In the genomic region with DNA sequence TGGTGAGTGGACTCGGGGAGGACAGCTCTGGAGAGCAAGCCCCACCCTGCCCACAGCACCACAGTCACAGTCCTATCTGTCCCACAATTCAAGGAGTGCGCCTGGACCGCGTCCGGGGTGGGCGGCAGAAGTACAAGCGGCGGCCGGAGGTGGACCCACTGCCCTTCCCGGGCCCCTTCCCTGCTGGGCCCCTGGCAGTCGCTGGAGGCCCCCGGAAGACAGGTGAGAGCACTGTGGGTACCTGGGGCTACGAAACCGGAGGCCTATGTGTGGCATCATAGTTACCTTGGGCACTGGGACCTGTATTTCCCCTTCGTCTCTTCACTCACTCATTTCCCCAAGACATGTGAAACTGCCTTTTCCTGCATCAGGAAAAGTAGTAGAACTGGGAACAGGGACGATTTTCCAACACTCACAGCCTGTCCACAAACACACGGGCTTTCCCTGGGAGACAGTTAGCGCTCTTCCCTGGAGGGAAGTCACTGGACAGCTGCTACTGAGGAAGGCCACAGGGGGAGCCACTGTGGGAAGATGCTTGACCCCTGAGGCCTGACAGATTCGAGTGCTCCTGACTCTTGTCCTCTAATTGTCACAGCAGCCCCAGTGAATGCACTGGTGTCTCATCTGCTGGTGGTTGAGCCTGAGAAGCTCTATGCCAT, we compare ENCODE assay signal across 12 cellular contexts. TPM values are rescaled to one million over a fixed set of nuclear protein-coding genes. Genes with fewer than 3 reads are reported as not detected.
DNase-seq lines count a peak whose midpoint lies in the region; ATAC-seq, FAIRE-seq and TF ChIP-seq lines count a peak whose summit lies in the region.
"Had no signal": no experiment of that assay in that cellular context is flagged by ENCODE, and none has a peak within 500 bp of the region (broad histone marks: within the 10 kb centered on the region; RNA-seq: fewer than 3 reads in every experiment).

No MANE protein-coding gene starts in this region.

- H3K4me1 ChIP-seq in heart left ventricle (peaks cover 0 to 49% (median 32%) of the 10 kb centered on the region in 12 donors), keratinocyte (ENCODE audit: control insufficient read depth, extremely low read depth, insufficient read depth, low read length) (peaks cover 33% of the 10 kb centered on the region), upper lobe of right lung (peaks cover 16% of the 10 kb centered on the region)
- H3K4me1 ChIP-seq in CD8-positive, alpha-beta T cell (ENCODE audit: insufficient read depth, low read length), result peaks cover 6% of the 10 kb centered on the region

- H3K27me3 Mint-ChIP-seq in WTC11 (ENCODE audit: low read depth), result no peaks in the 10 kb centered on the region
- no peaks in the 10 kb centered on the region for H3K27me3 Mint-ChIP-seq in effector memory CD8-positive, alpha-beta T cell
- no peaks in the 10 kb centered on the region for H3K27me3 Mint-ChIP-seq in CD8-positive, alpha-beta T cell (ENCODE audit: low read depth)

- H3K4me1 Mint-ChIP-seq in WTC11, result peaks cover 15% of the 10 kb centered on the region
- H3K4me1 Mint-ChIP-seq in effector memory CD8-positive, alpha-beta T cell (ENCODE audit: low read depth in 2 of 2), result peaks cover 36% of the 10 kb centered on the region in 2 donors
- peaks cover 38% of the 10 kb centered on the region for H3K4me1 Mint-ChIP-seq in CD8-positive, alpha-beta T cell (ENCODE audit: low read depth)

- no peaks in the 10 kb centered on the region for H3K9me3 Mint-ChIP-seq in WTC11
- H3K9me3 Mint-ChIP-seq in effector memory CD8-positive, alpha-beta T cell, result no peaks in the 10 kb centered on the region
- no peaks in the 10 kb centered on the region for H3K9me3 Mint-ChIP-seq in CD8-positive, alpha-beta T cell

- TF ChIP-seq POLR2A in heart left ventricle (IDR thresholded peaks at IDR 0.05), result no peak

- H3K27ac Mint-ChIP-seq in WTC11, result peak overlapping the region; percentile 88
- no peak overlapping the region for H3K27ac Mint-ChIP-seq in effector memory CD8-positive, alpha-beta T cell
- no peak overlapping the region for H3K27ac Mint-ChIP-seq in CD8-positive, alpha-beta T cell

- POLR2A ChIA-PET in WTC11 (lab: Charles Lee), result interaction anchor here (0.5 kb wide), 1 partner anchor 631 kb away, joined by 3 read pairs; no protein-coding TSS in a partner anchor
- POLR2A ChIA-PET in CD8-positive, alpha-beta T cell (lab: Charles Lee), result no interaction called here

- H4K20me1 ChIP-seq in keratinocyte (ENCODE audit: control insufficient read depth, extremely low read depth, insufficient read depth, low read length), result peaks cover 3% of the 10 kb centered on the region

- H3K36me3 ChIP-seq in heart left ventricle (peaks cover 0 to 41% (median 25%) of the 10 kb centered on the region in 9 donors), keratinocyte (ENCODE audit: control insufficient read depth in 2 of 2, extremely low read depth in 1 of 2, insufficient read depth in 2 of 2, low read length in 2 of 2) (peaks cover 13 to 22% of the 10 kb centered on the region in 2 experiments), upper lobe of right lung (peaks cover 24% of the 10 kb centered on the region)
- H3K36me3 ChIP-seq in CD8-positive, alpha-beta T cell (ENCODE audit: insufficient read depth, low read length), result peaks cover 6% of the 10 kb centered on the region

- dilution Hi-C loops in keratinocyte (cut with MboI; ENCODE audit: extremely low pct_ligation_motif_present, low sequenced_read_pairs), result no loop called here

- FAIRE-seq in keratinocyte (lab: Jason Lieb, UNC), result no peak

- H3K4me3 ChIP-seq in heart left ventricle, result peak overlapping the region in 9 of 12 donors; percentile 7 to 53 (median 34)
- no peak overlapping the region for H3K4me3 ChIP-seq in keratinocyte (ENCODE audit: control insufficient read depth in 2 of 3, extremely low read depth in 1 of 3, insufficient read depth in 2 of 3, low read depth in 1 of 3, low read length in 3 of 3)
- H3K4me3 ChIP-seq in upper lobe of right lung, result no peak overlapping the region
- no peak overlapping the region for H3K4me3 ChIP-seq in CD8-positive, alpha-beta T cell (ENCODE audit: low read depth, low read length)

- peaks cover 15% of the 10 kb centered on the region for H3K36me3 Mint-ChIP-seq in WTC11
- H3K36me3 Mint-ChIP-seq in effector memory CD8-positive, alpha-beta T cell (ENCODE audit: insufficient read depth), result peaks cover 49% of the 10 kb centered on the region
- peaks cover 47% of the 10 kb centered on the region for H3K36me3 Mint-ChIP-seq in CD8-positive, alpha-beta T cell

- no peak overlapping the region for H2AFZ ChIP-seq in keratinocyte (ENCODE audit: control insufficient read depth, low read length)

- ATAC-seq in heart left ventricle, result no peak
- no peak for ATAC-seq in WTC11
- ATAC-seq in upper lobe of right lung, result no peak
- ATAC-seq in effector memory CD8-positive, alpha-beta T cell (replicated peaks), result no peak
- no peak for ATAC-seq in CD8-positive, alpha-beta T cell
- ATAC-seq in HG03521 (IDR thresholded peaks at IDR 0.05; ENCODE audit: unreplicated experiment), result no peak

- no peak overlapping the region for H3K4me2 ChIP-seq in keratinocyte (ENCODE audit: control insufficient read depth, extremely low read depth, insufficient read depth, low read depth, low read length)

- H3K9me3 ChIP-seq in heart left ventricle, result no peaks in the 10 kb centered on the region
- no peaks in the 10 kb centered on the region for H3K9me3 ChIP-seq in keratinocyte (ENCODE audit: control insufficient read depth, low read depth, low read length)
- H3K9me3 ChIP-seq in upper lobe of right lung, result no peaks in the 10 kb centered on the region
- H3K9me3 ChIP-seq in CD8-positive, alpha-beta T cell (ENCODE audit: low read length), result no peaks in the 10 kb centered on the region
- H3K9me3 ChIP-seq: Caco-2 had no signal

- no peak overlapping the region for H3K4me3 Mint-ChIP-seq in WTC11
- H3K4me3 Mint-ChIP-seq in effector memory CD8-positive, alpha-beta T cell, result no peak overlapping the region
- H3K4me3 Mint-ChIP-seq in CD8-positive, alpha-beta T cell, result no peak overlapping the region

- DNase-seq in heart left ventricle (no peak), cardiac septum (ENCODE audit: low spot score) (no peak), WTC11 (ENCODE audit: low spot score) (no peak), keratinocyte (ENCODE audit: low read depth, low spot score) (no peak), upper lobe of right lung (no peak)
- no peak for DNase-seq in effector memory CD8-positive, alpha-beta T cell
- no peak for DNase-seq in CD8-positive, alpha-beta T cell
- DNase-seq: activated gamma-delta T cell treated with Interleukin-2 at 50 U/mL for 16 hours, NCI-H510A treated with DMSO at 0.1 percent for 48 hours, T-helper 2 cell had no signal

- CTCF ChIA-PET in WTC11 (lab: Charles Lee), result interaction anchor here (0.9 to 4.9 kb wide), 5 partner anchors 17 to 41 kb away, joined by 3 to 37 read pairs (median 4); no protein-coding TSS in a partner anchor
- CTCF ChIA-PET in CD8-positive, alpha-beta T cell (lab: Charles Lee), result interaction anchor here (0.6 to 0.8 kb wide), 2 partner anchors 17 to 1455 kb away, joined by 3 read pairs; no protein-coding TSS in a partner anchor

- peak in 1 of 12 donors; percentile 10 for TF ChIP-seq CTCF in heart left ventricle (IDR thresholded peaks at IDR 0.05)
- no peak; the same call in 1 of the 2 replicates for TF ChIP-seq CTCF in WTC11 (IDR thresholded peaks at IDR 0.05)
- peak; percentile 3 to 21 (median 20) for TF ChIP-seq CTCF in keratinocyte (optimal IDR thresholded peaks at IDR 0.05 in 1 of 3, IDR thresholded peaks at IDR 0.05 in 1 of 3, conservative IDR thresholded peaks at IDR 0.05 in 1 of 3; ENCODE audit: extremely low read depth in 1 of 3, insufficient read depth in 2 of 3, low read length in 3 of 3)
- TF ChIP-seq CTCF in upper lobe of right lung (IDR thresholded peaks at IDR 0.05), result no peak
- TF ChIP-seq CTCF in CD8-positive, alpha-beta T cell (IDR thresholded peaks at IDR 0.05), result no peak

- H3K9me1 ChIP-seq in keratinocyte (ENCODE audit: control insufficient read depth, extremely low read depth, insufficient read depth, low read length), result no peaks in the 10 kb centered on the region

- peaks cover 22% of the 10 kb centered on the region for H3K79me2 ChIP-seq in keratinocyte (ENCODE audit: control insufficient read depth, insufficient read depth, low read length)

- intact Hi-C loops in heart left ventricle (cut with DNase I) (no loop called here), cardiac septum (cut with DNase I) (no loop called here), upper lobe of right lung (cut with DNase I) (no loop called here)
- intact Hi-C loops in CD8-positive, alpha-beta T cell (cut with DNase I, micrococcal nuclease), result loop anchor here in 1 of 2 experiments (10.0 kb wide), 1 partner anchor 411 kb away; a partner anchor contains a TSS

- 75 to 81% (median 80%) methylated on average over 19 of the region's 19 CpGs for WGBS in heart left ventricle, 4 donors

- H3K27me3 ChIP-seq in heart left ventricle (no peaks in the 10 kb centered on the region), keratinocyte (ENCODE audit: control insufficient read depth, extremely low read depth, insufficient read depth, low read length) (no peaks in the 10 kb centered on the region), upper lobe of right lung (no peaks in the 10 kb centered on the region)
- no peaks in the 10 kb centered on the region for H3K27me3 ChIP-seq in CD8-positive, alpha-beta T cell (ENCODE audit: insufficient read depth, low read length)

- H3K27ac ChIP-seq in heart left ventricle (peak overlapping the region in 11 of 12 donors; percentile 40 to 75 (median 64)), keratinocyte (ENCODE audit: control insufficient read depth, insufficient read depth, low read length) (no peak overlapping the region), upper lobe of right lung (peak overlapping the region; percentile 36)
- H3K27ac ChIP-seq in CD8-positive, alpha-beta T cell (ENCODE audit: low read depth, low read length), result no peak overlapping the region

- H3K9ac ChIP-seq in keratinocyte (ENCODE audit: control insufficient read depth, extremely low read depth, insufficient read depth, low read length), result no peak overlapping the region

RNA-seq across cellular contexts. Expression of a gene that starts 3.1 kb away (rescaled TPM):
- total RNA-seq in heart left ventricle (100 to 1,000 TPM in 4 of 9 donors, 10 to 100 TPM in 5; 80.0 to 169 (median 95.6) TPM), cardiac septum (75.1 TPM), WTC11 (2021) (285 to 321 TPM (median 314 TPM) in 3 replicates), upper lobe of right lung (168 TPM)
- polyA plus RNA-seq in heart left ventricle (100 to 1,000 TPM; 172 to 186 TPM), keratinocyte (238 to 408 TPM (median 297 TPM) in 3 replicates)
- 46.0 TPM for polyA plus RNA-seq in keratinocyte (2011; ENCODE audit: low read depth)
- 221 and 340 TPM in 2 replicates for polyA plus RNA-seq in keratinocyte (2011; cell fraction: cytosol; rRNA removed)
- 140 and 145 TPM in 2 replicates for polyA plus RNA-seq in keratinocyte (2011; cell fraction: nucleus; rRNA removed)
- 333 and 344 TPM in 2 replicates for polyA plus RNA-seq in keratinocyte (2012; ENCODE audit: low replicate concordance)
- 54.1 to 102 TPM (median 58.6 TPM) in 3 replicates for polyA minus RNA-seq in keratinocyte
- 173 TPM for polyA minus RNA-seq in keratinocyte (2011; cell fraction: cytosol; rRNA and poly(A)+ RNA removed)
- 23.8 and 26.3 TPM in 2 replicates for polyA minus RNA-seq in keratinocyte (2011; cell fraction: nucleus; rRNA and poly(A)+ RNA removed)
- 10 to 100 TPM; 98.1 to 98.2 TPM for total RNA-seq in CD8-positive, alpha-beta T cell

RNA-seq across cellular contexts. Expression of a gene that starts 3.6 kb away (rescaled TPM):
- total RNA-seq in heart left ventricle (100 to 1,000 TPM; 220 to 561 (median 290) TPM), cardiac septum (208 TPM), WTC11 (2021) (255 to 293 TPM (median 282 TPM) in 3 replicates), upper lobe of right lung (176 TPM)
- polyA plus RNA-seq in heart left ventricle (100 to 1,000 TPM; 385 to 882 TPM), keratinocyte (590 to 817 TPM (median 591 TPM) in 3 replicates)
- polyA plus RNA-seq in keratinocyte (2011; ENCODE audit: low read depth), result 124 TPM
- polyA plus RNA-seq in keratinocyte (2011; cell fraction: cytosol; rRNA removed), result 440 and 697 TPM in 2 replicates
- polyA plus RNA-seq in keratinocyte (2011; cell fraction: nucleus; rRNA removed), result 319 and 355 TPM in 2 replicates
- 463 and 515 TPM in 2 replicates for polyA plus RNA-seq in keratinocyte (2012; ENCODE audit: low replicate concordance)
- 146 to 217 TPM (median 180 TPM) in 3 replicates for polyA minus RNA-seq in keratinocyte
- polyA minus RNA-seq in keratinocyte (2011; cell fraction: cytosol; rRNA and poly(A)+ RNA removed), result 299 TPM
- 43.8 and 51.7 TPM in 2 replicates for polyA minus RNA-seq in keratinocyte (2011; cell fraction: nucleus; rRNA and poly(A)+ RNA removed)
- total RNA-seq in CD8-positive, alpha-beta T cell, result 10 to 100 TPM; 39.9 to 41.0 TPM

RNA-seq across cellular contexts. Expression of a gene that starts 9.0 kb away (rescaled TPM):
- total RNA-seq in heart left ventricle, result 100 to 1,000 TPM in 8 of 9 donors, 10 to 100 TPM in 1; 94.0 to 291 (median 145) TPM
- polyA plus RNA-seq in heart left ventricle, result 100 to 1,000 TPM; 217 to 260 TPM
- total RNA-seq in cardiac septum, result 116 TPM
- 56.3 to 81.9 TPM (median 59.1 TPM) in 3 replicates for total RNA-seq in WTC11 (2021)
- polyA plus RNA-seq in keratinocyte, result 20.8 to 33.9 TPM (median 25.9 TPM) in 3 replicates
- polyA plus RNA-seq in keratinocyte (2011; ENCODE audit: low read depth), result 6.2 TPM
- polyA plus RNA-seq in keratinocyte (2011; cell fraction: cytosol; rRNA removed), result 13.5 and 32.9 TPM in 2 replicates
- polyA plus RNA-seq in keratinocyte (2011; cell fraction: nucleus; rRNA removed), result 26.2 and 37.4 TPM in 2 replicates
- polyA plus RNA-seq in keratinocyte (2012; ENCODE audit: low replicate concordance), result 31.4 and 31.7 TPM in 2 replicates
- polyA minus RNA-seq in keratinocyte, result 9.4 to 20.5 TPM (median 17.5 TPM) in 3 replicates
- polyA minus RNA-seq in keratinocyte (2011; cell fraction: cytosol; rRNA and poly(A)+ RNA removed), result 58.5 TPM
- polyA minus RNA-seq in keratinocyte (2011; cell fraction: nucleus; rRNA and poly(A)+ RNA removed), result 18.3 and 22.3 TPM in 2 replicates
- total RNA-seq in upper lobe of right lung, result 51.9 TPM
- total RNA-seq in CD8-positive, alpha-beta T cell, result 10 to 100 TPM; 13.4 to 14.6 TPM

RNA-seq across cellular contexts. Expression of a gene that starts 14.1 kb away (rescaled TPM):
- total RNA-seq in heart left ventricle (not detected), cardiac septum (not detected), WTC11 (2021) (1.1 to 2.5 TPM (median 2.0 TPM) in 3 replicates), upper lobe of right lung (not detected)
- polyA plus RNA-seq in heart left ventricle (not detected), keratinocyte (0.17 to 0.29 TPM (median 0.19 TPM) in 3 replicates)
- not detected for polyA plus RNA-seq in keratinocyte (2011; ENCODE audit: low read depth)
- polyA plus RNA-seq in keratinocyte (2011; cell fraction: cytosol; rRNA removed), result 0.15 and 0.23 TPM in 2 replicates
- not detected in 2 replicates for polyA plus RNA-seq in keratinocyte (2011; cell fraction: nucleus; rRNA removed)
- polyA plus RNA-seq in keratinocyte (2012; ENCODE audit: low replicate concordance), result 0.28 TPM in 1 of 2 replicates, not detected in the other
- polyA minus RNA-seq in keratinocyte, result not detected in 3 replicates
- polyA minus RNA-seq in keratinocyte (2011; cell fraction: cytosol; rRNA and poly(A)+ RNA removed), result not detected
- not detected in 2 replicates for polyA minus RNA-seq in keratinocyte (2011; cell fraction: nucleus; rRNA and poly(A)+ RNA removed)
- total RNA-seq in CD8-positive, alpha-beta T cell, result not detected

RNA-seq across cellular contexts. Expression of a gene that starts 23.2 kb away (rescaled TPM):
- total RNA-seq in heart left ventricle (not detected), cardiac septum (not detected), WTC11 (2021) (0.25 to 0.74 TPM (median 0.48 TPM) in 3 replicates), upper lobe of right lung (not detected)
- polyA plus RNA-seq in heart left ventricle (not detected), keratinocyte (not detected in 3 replicates)
- polyA plus RNA-seq in keratinocyte (2011; ENCODE audit: low read depth), result not detected
- polyA plus RNA-seq in keratinocyte (2011; cell fraction: cytosol; rRNA removed), result not detected in 2 replicates
- not detected in 2 replicates for polyA plus RNA-seq in keratinocyte (2011; cell fraction: nucleus; rRNA removed)
- polyA plus RNA-seq in keratinocyte (2012; ENCODE audit: low replicate concordance), result not detected in 2 replicates
- not detected in 3 replicates for polyA minus RNA-seq in keratinocyte
- polyA minus RNA-seq in keratinocyte (2011; cell fraction: cytosol; rRNA and poly(A)+ RNA removed), result not detected
- polyA minus RNA-seq in keratinocyte (2011; cell fraction: nucleus; rRNA and poly(A)+ RNA removed), result not detected in 2 replicates
- total RNA-seq in CD8-positive, alpha-beta T cell, result not detected
- total RNA-seq: Caco-2 had no signal

Comparison
In these comparisons a context has a peak if more than half of its experiments do, and no peak if none do; other contexts are left out.
1. H3K27ac ChIP-seq: peak in heart left ventricle (11 of 12) and upper lobe of right lung (single experiment); none in keratinocyte (single experiment) and CD8-positive, alpha-beta T cell (single experiment).
2. H3K4me3 ChIP-seq: peak in heart left ventricle (9 of 12); none in keratinocyte (0 of 3), upper lobe of right lung (single experiment) and CD8-positive, alpha-beta T cell (single experiment).
3. CTCF ChIP-seq: peak in keratinocyte (3 of 3); none in WTC11 (single experiment), upper lobe of right lung (single experiment) and CD8-positive, alpha-beta T cell (single experiment).